Comparison of ENCODE assay signal across 37 cellular contexts in the genomic region with DNA sequence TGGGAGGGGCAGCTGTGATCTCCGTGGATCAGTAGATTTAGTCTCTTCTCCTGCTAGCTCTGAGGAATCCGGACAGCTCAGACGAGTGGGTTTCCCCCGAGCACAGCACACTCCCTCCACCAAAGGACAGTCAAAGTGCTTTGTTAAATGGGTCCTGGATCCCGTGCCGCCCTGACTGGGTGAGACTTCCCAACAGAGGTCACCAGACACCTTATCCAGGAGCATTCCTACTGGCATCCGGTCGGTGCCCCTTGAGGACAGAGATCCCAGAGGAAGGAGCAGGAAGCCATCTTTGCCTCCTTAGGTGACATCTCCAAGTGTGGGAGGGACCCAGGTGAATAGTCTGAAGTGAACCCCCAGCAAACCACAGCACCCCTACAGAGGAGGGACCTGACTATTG.
"Had no signal": no experiment of that assay in that cellular context is flagged by ENCODE, and none has a peak within 500 bp of the region (broad histone marks: within the 10 kb centered on the region; RNA-seq: fewer than 3 reads in every experiment).

No MANE protein-coding gene starts in this region.

- H3K9me3 ChIP-seq: ascending aorta had no signal

- H3K36me3 Mint-ChIP-seq: activated CD8-positive, alpha-beta memory T cell treated with anti-CD3 and anti-CD28 coated beads, Interleukin-2, amount 10 ng/mL, durations not matched to agents 7 days and 5 days; activated naive CD4-positive, alpha-beta T cell treated with anti-CD3 and anti-CD28 coated beads, Interleukin-2, amount 10 ng/mL, durations not matched to agents 7 days and 5 days; activated naive CD4-positive, alpha-beta T cell treated with anti-CD3 and anti-CD28 coated beads, Interleukin-2, amount 50 U/mL, for 24 hours; activated naive CD8-positive, alpha-beta T cell; activated naive CD8-positive, alpha-beta T cell treated with anti-CD3 and anti-CD28 coated beads, Interleukin-2, amount 10 ng/mL, durations not matched to agents 7 days and 5 days; brain had no signal

- DNase-seq: activated B cell treated with CpG ODN at 0.5 μM for 24 hours; activated CD4-positive, alpha-beta memory T cell treated with anti-CD3 and anti-CD28 coated beads, Interleukin-2, amount 10 ng/mL, durations not matched to agents 7 days and 5 days; activated CD4-positive, alpha-beta T cell treated with anti-CD3 and anti-CD28 coated beads for 4 hours; activated CD4-positive, alpha-beta T cell treated with anti-CD3 and anti-CD28 coated beads, Interleukin-2, amount 10 ng/mL, durations not matched to agents 24 days and 14 days; activated CD4-positive, alpha-beta T cell treated with anti-CD3 and anti-CD28 coated beads, Interleukin-2, amount 50 U/mL, for 48 hours; activated CD4-positive, CD25-positive, alpha-beta regulatory T cell treated with anti-CD3 and anti-CD28 coated beads, Interleukin-2, amount 50 U/mL, for 72 hours; activated CD8-positive, alpha-beta memory T cell treated with anti-CD3 and anti-CD28 coated beads for 24 hours; activated CD8-positive, alpha-beta memory T cell treated with anti-CD3 and anti-CD28 coated beads, Interleukin-2, amount 10 ng/mL, durations not matched to agents 7 days and 5 days; activated CD8-positive, alpha-beta memory T cell treated with anti-CD3 and anti-CD28 coated beads, Interleukin-2, amount 50 U/mL, for 48 hours; activated CD8-positive, alpha-beta T cell treated with anti-CD3 and anti-CD28 coated beads, Interleukin-2, amount 10 ng/mL, durations not matched to agents 7 days and 5 days; activated effector memory CD4-positive, alpha-beta T cell treated with Interleukin-2 at 50 U/mL for 16 hours; activated gamma-delta T cell; activated naive CD4-positive, alpha-beta T cell treated with anti-CD3 and anti-CD28 coated beads, Interleukin-2, amount 10 ng/mL, durations not matched to agents 7 days and 5 days; activated naive CD4-positive, alpha-beta T cell treated with Interleukin-2 at 50 U/mL for 16 hours; activated naive CD8-positive, alpha-beta T cell treated with anti-CD3 and anti-CD28 coated beads, Interleukin-2, amount 10 ng/mL, durations not matched to agents 7 days and 5 days; activated naive CD8-positive, alpha-beta T cell treated with anti-CD3 and anti-CD28 coated beads, Interleukin-2, amount 50 U/mL, for 24 hours; activated T-cell treated with anti-CD3 and anti-CD28 coated beads, Interleukin-2, amount 50 U/mL, for 24 hours; activated T-cell treated with anti-CD3 and anti-CD28 coated beads, Interleukin-2, amount 50 U/mL, for 48 hours; amygdala; anterior cingulate cortex; caudate nucleus; cerebellar nuclear complex; T-helper 1 cell; T-helper 2 cell; T-helper 9 cell had no signal

- H3K27me3 ChIP-seq: ascending aorta, cardiac muscle cell had no signal

- FAIRE-seq: bronchial epithelial cell, TTC549 had no signal

- H3K4me3 Mint-ChIP-seq: activated B cell treated with CpG ODN at 0.5 μM for 24 hours; activated CD4-positive, alpha-beta memory T cell treated with anti-CD3 and anti-CD28 coated beads, Interleukin-2, amount 10 ng/mL, durations not matched to agents 7 days and 5 days; activated CD4-positive, alpha-beta T cell treated with anti-CD3 and anti-CD28 coated beads, Interleukin-2, amount 10 ng/mL, durations not matched to agents 24 days and 14 days; activated CD8-positive, alpha-beta memory T cell treated with anti-CD3 and anti-CD28 coated beads, Interleukin-2, amount 10 ng/mL, durations not matched to agents 7 days and 5 days; activated CD8-positive, alpha-beta T cell treated with anti-CD3 and anti-CD28 coated beads, Interleukin-2, amount 10 ng/mL, durations not matched to agents 7 days and 5 days; activated naive CD4-positive, alpha-beta T cell treated with anti-CD3 and anti-CD28 coated beads, Interleukin-2, amount 10 ng/mL, durations not matched to agents 7 days and 5 days; activated naive CD4-positive, alpha-beta T cell treated with anti-CD3 and anti-CD28 coated beads, Interleukin-2, amount 50 U/mL, for 24 hours; activated naive CD8-positive, alpha-beta T cell; activated naive CD8-positive, alpha-beta T cell treated with anti-CD3 and anti-CD28 coated beads, Interleukin-2, amount 10 ng/mL, durations not matched to agents 7 days and 5 days; activated naive CD8-positive, alpha-beta T cell treated with anti-CD3 and anti-CD28 coated beads, Interleukin-2, amount 50 U/mL, for 24 hours; activated T-cell treated with anti-CD3 and anti-CD28 coated beads, Interleukin-2, amount 50 U/mL, for 24 hours; brain; central memory CD8-positive, alpha-beta T cell; T-helper 1 cell treated with Interleukin-12 subunit alpha and Interleukin-12 subunit beta and Interleukin-4 antibody, amounts not matched to agents 30 μg/mL and 1 μg/mL, for 36 hours; T-helper 2 cell treated with Interferon-gamma antibody and Interleukin-4, amounts not matched to agents 5 μg/mL and 100 μg/mL, for 36 hours had no signal

- ATAC-seq: activated CD8-positive, alpha-beta memory T cell treated with anti-CD3 and anti-CD28 coated beads, Interleukin-2, amount 10 ng/mL, durations not matched to agents 7 days and 5 days; activated CD8-positive, alpha-beta T cell treated with anti-CD3 and anti-CD28 coated beads, Interleukin-2, amount 10 ng/mL, durations not matched to agents 7 days and 5 days; activated naive CD8-positive, alpha-beta T cell treated with anti-CD3 and anti-CD28 coated beads, Interleukin-2, amount 50 U/mL, for 24 hours had no signal

- H3K27me3 Mint-ChIP-seq: activated B cell treated with CpG ODN at 0.5 μM for 24 hours; activated CD4-positive, alpha-beta memory T cell treated with anti-CD3 and anti-CD28 coated beads, Interleukin-2, amount 10 ng/mL, durations not matched to agents 7 days and 5 days; activated CD4-positive, alpha-beta T cell treated with anti-CD3 and anti-CD28 coated beads, Interleukin-2, amount 10 ng/mL, durations not matched to agents 24 days and 14 days; activated CD8-positive, alpha-beta memory T cell treated with anti-CD3 and anti-CD28 coated beads, Interleukin-2, amount 10 ng/mL, durations not matched to agents 7 days and 5 days; activated naive CD4-positive, alpha-beta T cell treated with anti-CD3 and anti-CD28 coated beads, Interleukin-2, amount 10 ng/mL, durations not matched to agents 7 days and 5 days; activated naive CD4-positive, alpha-beta T cell treated with anti-CD3 and anti-CD28 coated beads, Interleukin-2, amount 50 U/mL, for 24 hours; activated naive CD8-positive, alpha-beta T cell; activated naive CD8-positive, alpha-beta T cell treated with anti-CD3 and anti-CD28 coated beads, Interleukin-2, amount 10 ng/mL, durations not matched to agents 7 days and 5 days; activated naive CD8-positive, alpha-beta T cell treated with anti-CD3 and anti-CD28 coated beads, Interleukin-2, amount 50 U/mL, for 24 hours; activated T-cell treated with anti-CD3 and anti-CD28 coated beads, Interleukin-2, amount 50 U/mL, for 24 hours; central memory CD8-positive, alpha-beta T cell had no signal

- H3K4me3 ChIP-seq: ascending aorta, cardiac muscle cell had no signal

- H3K4me1 Mint-ChIP-seq: activated B cell treated with CpG ODN at 0.5 μM for 24 hours; activated CD4-positive, alpha-beta memory T cell treated with anti-CD3 and anti-CD28 coated beads, Interleukin-2, amount 10 ng/mL, durations not matched to agents 7 days and 5 days; activated CD4-positive, alpha-beta T cell treated with anti-CD3 and anti-CD28 coated beads, Interleukin-2, amount 10 ng/mL, durations not matched to agents 24 days and 14 days; activated CD8-positive, alpha-beta memory T cell treated with anti-CD3 and anti-CD28 coated beads, Interleukin-2, amount 10 ng/mL, durations not matched to agents 7 days and 5 days; activated naive CD4-positive, alpha-beta T cell treated with anti-CD3 and anti-CD28 coated beads, Interleukin-2, amount 10 ng/mL, durations not matched to agents 7 days and 5 days; activated naive CD4-positive, alpha-beta T cell treated with anti-CD3 and anti-CD28 coated beads, Interleukin-2, amount 50 U/mL, for 24 hours; activated naive CD8-positive, alpha-beta T cell treated with anti-CD3 and anti-CD28 coated beads, Interleukin-2, amount 10 ng/mL, durations not matched to agents 7 days and 5 days; activated naive CD8-positive, alpha-beta T cell treated with anti-CD3 and anti-CD28 coated beads, Interleukin-2, amount 50 U/mL, for 24 hours; brain; central memory CD8-positive, alpha-beta T cell had no signal

- H3K36me3 ChIP-seq: ascending aorta, cardiac muscle cell had no signal

- H3K9me3 Mint-ChIP-seq: activated CD4-positive, alpha-beta T cell treated with anti-CD3 and anti-CD28 coated beads, Interleukin-2, amount 10 ng/mL, durations not matched to agents 24 days and 14 days had no signal

- H3K4me1 ChIP-seq: ascending aorta had no signal

- H3K27ac Mint-ChIP-seq: activated B cell treated with CpG ODN at 0.5 μM for 24 hours; activated CD4-positive, alpha-beta memory T cell treated with anti-CD3 and anti-CD28 coated beads, Interleukin-2, amount 10 ng/mL, durations not matched to agents 7 days and 5 days; activated CD4-positive, alpha-beta T cell treated with anti-CD3 and anti-CD28 coated beads, Interleukin-2, amount 10 ng/mL, durations not matched to agents 24 days and 14 days; activated CD8-positive, alpha-beta memory T cell treated with anti-CD3 and anti-CD28 coated beads, Interleukin-2, amount 10 ng/mL, durations not matched to agents 7 days and 5 days; activated CD8-positive, alpha-beta T cell treated with anti-CD3 and anti-CD28 coated beads, Interleukin-2, amount 10 ng/mL, durations not matched to agents 7 days and 5 days; activated naive CD4-positive, alpha-beta T cell treated with anti-CD3 and anti-CD28 coated beads, Interleukin-2, amount 10 ng/mL, durations not matched to agents 7 days and 5 days; activated naive CD4-positive, alpha-beta T cell treated with anti-CD3 and anti-CD28 coated beads, Interleukin-2, amount 50 U/mL, for 24 hours; activated naive CD8-positive, alpha-beta T cell; activated naive CD8-positive, alpha-beta T cell treated with anti-CD3 and anti-CD28 coated beads, Interleukin-2, amount 10 ng/mL, durations not matched to agents 7 days and 5 days; activated naive CD8-positive, alpha-beta T cell treated with anti-CD3 and anti-CD28 coated beads, Interleukin-2, amount 50 U/mL, for 24 hours; activated T-cell treated with anti-CD3 and anti-CD28 coated beads, Interleukin-2, amount 50 U/mL, for 24 hours; activated T-helper 2 cell treated with anti-CD3 and anti-CD28 coated beads, Interferon-gamma antibody, Interleukin-2, Interleukin-4, amounts not matched to agents 10 μg/mL and 5 μg/mL and 100 μg/mL, durations not matched to agents 14 hours and 24 hours and 36 hours; brain; T-helper 1 cell treated with Interleukin-12 subunit alpha and Interleukin-12 subunit beta and Interleukin-4 antibody, amounts not matched to agents 30 μg/mL and 1 μg/mL, for 36 hours; T-helper 2 cell treated with Interferon-gamma antibody and Interleukin-4, amounts not matched to agents 5 μg/mL and 100 μg/mL, for 36 hours had no signal

- H3K27ac ChIP-seq: ascending aorta, cardiac muscle cell, VCaP had no signal
